In genomic region chr12:77060883-77061240, GRCh38 we compare ENCODE assay signal across 11 cellular contexts.
DNase-seq lines count a peak whose midpoint lies in the region; ATAC-seq lines count a peak whose summit lies in the region.
"Had no signal": no experiment of that assay in that cellular context is flagged by ENCODE, and none has a peak within 500 bp of the region (broad histone marks: within the 10 kb centered on the region; RNA-seq: fewer than 3 reads in every experiment).

No MANE protein-coding gene starts in this region.

- DNase-seq in MV-4-11 (lab: John Stamatoyannopoulos, UW) (peak; percentile 54), KBM-7 (no peak), NOMO-1 treated with DMSO at 0.1 percent for 48 hours (lab: John Stamatoyannopoulos, UW; ENCODE audit: unreplicated experiment) (no peak)
- no peak for DNase-seq in stimulated activated naive CD8-positive, alpha-beta T cell treated with anti-CD3 and anti-CD28 coated beads, Interleukin-15, Interleukin-2, amounts not matched to agents 100 U/mL and 50 U/mL, for 24 hours
- DNase-seq in effector CD8-positive, alpha-beta T cell (lab: John Stamatoyannopoulos, UW) = no peak
- DNase-seq: COR-L47, NCI-H2081 had no signal

- in situ Hi-C loops in KBM-7 (cut with MboI; ENCODE audit: low pct_unique_long_range_greater_than_20kb, low sequenced_read_pairs) = no loop called here

- ATAC-seq in GM18498 (IDR thresholded peaks at IDR 0.05; ENCODE audit: unreplicated experiment) (peak; percentile 42), GM19468 (IDR thresholded peaks at IDR 0.05; ENCODE audit: extremely low read depth, unreplicated experiment) (peak; percentile 10), HG03025 (IDR thresholded peaks at IDR 0.05; ENCODE audit: low FRiP score, unreplicated experiment) (peak; percentile 36)
- no peak for ATAC-seq in stimulated activated naive CD8-positive, alpha-beta T cell treated with anti-CD3 and anti-CD28 coated beads, Interleukin-15, Interleukin-2, amounts not matched to agents 100 U/mL and 50 U/mL, for 24 hours
- ATAC-seq: gastroesophageal sphincter had no signal
